1 cellular context compared by ENCODE assay signal in genomic region chr2:120231564-120231973, GRCh38.
TF ChIP-seq lines count a peak whose summit lies in the region.

No MANE protein-coding gene starts in this region.

TF ChIP-seq in GM12878, 131 proteins besides CTCF, POLR2A, EP300 and RAD21 (continued from another document):
- TF ChIP-seq ZBTB11 (CRISPR knock-in tag; IDR thresholded peaks at IDR 0.05) (no peak), NRF1 (conservative IDR thresholded peaks at IDR 0.05; ENCODE audit: low read depth, low read length) (no peak), SRF (IDR thresholded peaks at IDR 0.05; ENCODE audit: low read depth in 2 of 2, low read length in 2 of 2) (no peak), ZNF217 (IDR thresholded peaks at IDR 0.05) (0 out of 2 replicates have a peak, but pooled peaks have one; percentile 34), YBX1 (IDR thresholded peaks at IDR 0.05) (no peak), NFXL1 (IDR thresholded peaks at IDR 0.05; ENCODE audit: borderline replicate concordance) (0 out of 2 replicates have a peak, but pooled peaks have one; percentile 60), STAT3 (IDR thresholded peaks at IDR 0.05; ENCODE audit: low read depth, low read length) (no peak), SMARCA5 (IDR thresholded peaks at IDR 0.05) (peak; percentile 92), KDM1A (IDR thresholded peaks at IDR 0.05; ENCODE audit: borderline replicate concordance) (peak; percentile 66; the same call in 1 of the 2 replicates), REST (IDR thresholded peaks at IDR 0.05; ENCODE audit: low read depth, low read length) (no peak)
